In genomic region chr3:37741644-37742043, GRCh38 we compare ENCODE assay signal across 8 cellular contexts.
DNase-seq lines count a peak whose midpoint lies in the region; ATAC-seq and TF ChIP-seq lines count a peak whose summit lies in the region.

No MANE protein-coding gene starts in this region.

- H3K27me3 ChIP-seq in Loucy (ENCODE audit: insufficient read depth, low read length, poor library complexity, severe bottlenecking) (no peaks in the 10 kb centered on the region), lung (ENCODE audit: control insufficient read depth, insufficient read depth) (no peaks in the 10 kb centered on the region)

- no peaks in the 10 kb centered on the region for H3K79me2 ChIP-seq in Loucy (ENCODE audit: insufficient read depth, low read length)

- H3K4me2 ChIP-seq in Loucy (ENCODE audit: low read depth, low read length, poor library complexity, severe bottlenecking) = no peak overlapping the region

- H3K27ac ChIP-seq in lung (ENCODE audit: low read depth in 1 of 2, low read length in 1 of 2) = peak overlapping the region in 1 of 2 donors; percentile 36

- no peak overlapping the region for H2AFZ ChIP-seq in Loucy (ENCODE audit: low read length)

- H3K9me2 ChIP-seq in Loucy (replicated peaks; ENCODE audit: low read depth, low read length) = no peaks in the 10 kb centered on the region

- no peak overlapping the region for H3K4me3 Mint-ChIP-seq in naive thymus-derived CD8-positive, alpha-beta T cell

- 54 to 63% methylated on average over 7 of the region's 7 CpGs for whole genome bisulfite sequencing in lung, 2 donors

- ATAC-seq in lung (ENCODE audit: insufficient read depth, low FRiP score) (peak; percentile 85), GM18867 (IDR thresholded peaks at IDR 0.05; ENCODE audit: unreplicated experiment) (no peak)
- ATAC-seq in naive thymus-derived CD8-positive, alpha-beta T cell = no peak

- H3K36me3 Mint-ChIP-seq in naive thymus-derived CD8-positive, alpha-beta T cell = no peaks in the 10 kb centered on the region

- peaks cover 0 to 3% (median under 1%) of the 10 kb centered on the region in 4 donors for H3K4me1 Mint-ChIP-seq in naive thymus-derived CD8-positive, alpha-beta T cell

- peaks cover 0 to 10% (median 0%) of the 10 kb centered on the region in 5 donors for H3K27me3 Mint-ChIP-seq in naive thymus-derived CD8-positive, alpha-beta T cell

- H3F3A ChIP-seq in Loucy (ENCODE audit: low read depth) = no peaks in the 10 kb centered on the region

- TF ChIP-seq CTCF in AG09319 (IDR thresholded peaks at IDR 0.05; ENCODE audit: low read depth, low read length) (peak; percentile 30), Loucy (conservative IDR thresholded peaks at IDR 0.05; ENCODE audit: low read length) (peak; percentile 74), cardiac fibroblast (IDR thresholded peaks at IDR 0.05; ENCODE audit: low read depth, low read length) (peak; percentile 24), lung (IDR thresholded peaks at IDR 0.05; ENCODE audit: control extremely low read depth, extremely low read depth) (peak; percentile 11)

- H3K9me3 Mint-ChIP-seq in naive thymus-derived CD8-positive, alpha-beta T cell = no peaks in the 10 kb centered on the region

- no peaks in the 10 kb centered on the region for H4K20me1 ChIP-seq in Loucy (ENCODE audit: insufficient read depth, low read length, poor library complexity, severe bottlenecking)

- no peaks in the 10 kb centered on the region for H3K9me3 ChIP-seq in Loucy (ENCODE audit: insufficient read depth, low read depth, low read length)
- H3K9me3 ChIP-seq in lung (ENCODE audit: control insufficient read depth in 2 of 2, insufficient read depth in 1 of 2, low read length in 1 of 2) = no peaks in the 10 kb centered on the region

- H3K36me3 ChIP-seq in Loucy (ENCODE audit: insufficient read depth, low read length) (no peaks in the 10 kb centered on the region), lung (ENCODE audit: control insufficient read depth in 2 of 2, insufficient read depth in 2 of 2, low read length in 2 of 2) (peaks cover 4 to 9% of the 10 kb centered on the region in 2 donors)

- POLR2A ChIA-PET in naive thymus-derived CD8-positive, alpha-beta T cell (lab: Charles Lee) = no interaction called here

- DNase-seq in AG09319 (ENCODE audit: extremely low read depth, low read depth) (no peak), cardiac fibroblast (ENCODE audit: low read depth in 2 of 2) (peak; percentile 28 to 29), lung (ENCODE audit: low spot score) (peak; percentile 68), KG1 (lab: John Stamatoyannopoulos, UW) (no peak)
- no peak for DNase-seq in naive thymus-derived CD8-positive, alpha-beta T cell
- DNase-seq in activated effector memory CD4-positive, alpha-beta T cell treated with anti-CD3 and anti-CD28 coated beads, Interleukin-2, amount 50 U/mL, for 16 hours = no peak

- no peak overlapping the region for H3K27ac Mint-ChIP-seq in naive thymus-derived CD8-positive, alpha-beta T cell

- no peak overlapping the region for H3K9ac ChIP-seq in Loucy (ENCODE audit: low read depth, low read length, poor library complexity, severe bottlenecking)

- H3K4me1 ChIP-seq in Loucy (ENCODE audit: insufficient read depth, low read length, poor library complexity, severe bottlenecking) (peaks cover 2% of the 10 kb centered on the region), lung (ENCODE audit: control insufficient read depth in 2 of 2, insufficient read depth in 2 of 2, low read length in 2 of 2) (peaks cover 5 to 7% of the 10 kb centered on the region in 2 donors)

- H3K4me3 ChIP-seq in Loucy (ENCODE audit: low read length, poor library complexity, severe bottlenecking) = no peak overlapping the region
- no peak overlapping the region for H3K4me3 ChIP-seq in cardiac fibroblast (replicated peaks in 1 of 2; ENCODE audit: low read depth in 2 of 2, low read length in 2 of 2)
- H3K4me3 ChIP-seq in lung = no peak overlapping the region

Comparison
In these comparisons a context has a peak if more than half of its experiments do, and no peak if none do; other contexts are left out.
1. DNase-seq: peak in cardiac fibroblast (2 of 2) and lung (single experiment); none in AG09319 (single experiment), KG1 (single experiment), naive thymus-derived CD8-positive, alpha-beta T cell (0 of 10) and activated effector memory CD4-positive, alpha-beta T cell treated with anti-CD3 and anti-CD28 coated beads, Interleukin-2, amount 50 U/mL, for 16 hours (single experiment).
2. CTCF ChIP-seq: peak in every context shown above with its lines; median percentile 74 in Loucy; 30 in AG09319; 24 in cardiac fibroblast; 11 in lung.